Comparison of ENCODE assay signal across 26 cellular contexts in genomic region chr1:248783367-248783766, GRCh38. TPM values are rescaled to one million over a fixed set of nuclear protein-coding genes. Genes with fewer than 3 reads are reported as not detected.
DNase-seq lines count a peak whose midpoint lies in the region; ATAC-seq lines count a peak whose summit lies in the region.
"Had no signal": no experiment of that assay in that cellular context is flagged by ENCODE, and none has a peak within 500 bp of the region (broad histone marks: within the 10 kb centered on the region; RNA-seq: fewer than 3 reads in every experiment).

No MANE protein-coding gene starts in this region.

- H3K27ac Mint-ChIP-seq in activated CD4-positive, alpha-beta T cell treated with anti-CD3 and anti-CD28 coated beads, Interleukin-2, amount 10 ng/mL, durations not matched to agents 24 days and 14 days = no peak overlapping the region
- H3K27ac Mint-ChIP-seq in naive B cell = peak overlapping the region in 4 of 6 donors; percentile 58 to 77 (median 76)
- H3K27ac Mint-ChIP-seq: CD8-positive, alpha-beta T cell; HFFc6 had no signal

- intact Hi-C loops in activated CD4-positive, alpha-beta T cell treated with anti-CD3 and anti-CD28 coated beads, Interleukin-2, amount 10 ng/mL, durations not matched to agents 24 days and 14 days (cut with micrococcal nuclease) = no loop called here

- ATAC-seq in naive B cell (ENCODE audit: low read depth in 2 of 2) = peak in 1 of 2 donors; percentile 30
- ATAC-seq in GM19455 (IDR thresholded peaks at IDR 0.05; ENCODE audit: unreplicated experiment) = no peak
- ATAC-seq: CD8-positive, alpha-beta T cell; GM12878; Panc1 had no signal

- no peak overlapping the region for H3K4me3 Mint-ChIP-seq in activated CD4-positive, alpha-beta T cell treated with anti-CD3 and anti-CD28 coated beads, Interleukin-2, amount 10 ng/mL, durations not matched to agents 24 days and 14 days
- H3K4me3 Mint-ChIP-seq in naive B cell = peak overlapping the region in 1 of 8 donors; percentile 70
- H3K4me3 Mint-ChIP-seq: CD8-positive, alpha-beta T cell; HFFc6 had no signal

- no peaks in the 10 kb centered on the region for H3K27me3 Mint-ChIP-seq in activated CD4-positive, alpha-beta T cell treated with anti-CD3 and anti-CD28 coated beads, Interleukin-2, amount 10 ng/mL, durations not matched to agents 24 days and 14 days
- H3K27me3 Mint-ChIP-seq in naive B cell = peaks cover 0 to 3% (median 0%) of the 10 kb centered on the region in 3 donors

- no peaks in the 10 kb centered on the region for H3K36me3 Mint-ChIP-seq in activated CD4-positive, alpha-beta T cell treated with anti-CD3 and anti-CD28 coated beads, Interleukin-2, amount 10 ng/mL, durations not matched to agents 24 days and 14 days (ENCODE audit: low read depth)
- H3K36me3 Mint-ChIP-seq in naive B cell = no peaks in the 10 kb centered on the region
- H3K36me3 Mint-ChIP-seq: CD8-positive, alpha-beta T cell had no signal

- H3K4me1 Mint-ChIP-seq in activated CD4-positive, alpha-beta T cell treated with anti-CD3 and anti-CD28 coated beads, Interleukin-2, amount 10 ng/mL, durations not matched to agents 24 days and 14 days = no peaks in the 10 kb centered on the region
- H3K4me1 Mint-ChIP-seq in naive B cell = peaks cover 35 to 57% (median 55%) of the 10 kb centered on the region in 3 donors

- peak; percentile 35 for DNase-seq in activated CD4-positive, alpha-beta T cell treated with anti-CD3 and anti-CD28 coated beads, Interleukin-2, amount 10 ng/mL, durations not matched to agents 24 days and 14 days
- DNase-seq in activated CD4-positive, alpha-beta T cell treated with anti-CD3 and anti-CD28 coated beads, Interleukin-2, amount 50 U/mL, for 48 hours = no peak
- DNase-seq in NCI-H69 (lab: John Stamatoyannopoulos, UW) = peak; percentile 32
- no peak for DNase-seq in naive B cell
- no peak for DNase-seq in EL
- DNase-seq in activated CD4-positive, CD25-positive, alpha-beta regulatory T cell treated with anti-CD3 and anti-CD28 coated beads, Interleukin-2, amount 50 U/mL, for 72 hours = no peak
- DNase-seq: C1 segment of cervical spinal cord; Caco-2; CD8-positive, alpha-beta T cell; GDM1; GOT3; HFFc6; KBM-7; MV-4-11; NCI-H1105; NCI-H1436 treated with DMSO at 0.1 percent for 48 hours; NCI-H187 treated with DMSO at 0.1 percent for 48 hours; NCI-H345; NCI-H524 treated with DMSO at 0.1 percent for 48 hours; SHP77 treated with DMSO at 0.1 percent for 48 hours had no signal

- peaks cover 10% of the 10 kb centered on the region for H3K9me3 Mint-ChIP-seq in activated CD4-positive, alpha-beta T cell treated with anti-CD3 and anti-CD28 coated beads, Interleukin-2, amount 10 ng/mL, durations not matched to agents 24 days and 14 days
- H3K9me3 Mint-ChIP-seq in naive B cell = peaks cover 3 to 8% (median 6%) of the 10 kb centered on the region in 7 donors
- H3K9me3 Mint-ChIP-seq: HFFc6 had no signal

RNA-seq across cellular contexts. Expression of gene LYPD8, which starts 27.8 kb away (rescaled TPM):
- not detected in 2 replicates for total RNA-seq in activated CD4-positive, alpha-beta T cell treated with anti-CD3 and anti-CD28 coated beads, Interleukin-2, amount 10 ng/mL, durations not matched to agents 24 days and 14 days
- under 1 TPM in 1 of 6 donors, not detected in 5; 0.39 TPM for polyA plus RNA-seq in naive B cell (ENCODE audit: low read depth in 6 of 6)
- total RNA-seq: Caco-2; CD8-positive, alpha-beta T cell; LHCN-M2; MCF 10A; OCI-LY7 had no signal

RNA-seq across cellular contexts. Expression of gene SH3BP5L, which starts 42.3 kb away (rescaled TPM):
- 27.5 and 28.2 TPM in 2 replicates for total RNA-seq in activated CD4-positive, alpha-beta T cell treated with anti-CD3 and anti-CD28 coated beads, Interleukin-2, amount 10 ng/mL, durations not matched to agents 24 days and 14 days
- polyA plus RNA-seq in naive B cell (ENCODE audit: low read depth in 6 of 6) = 1 to 10 TPM; 1.5 to 5.3 (median 2.8) TPM

RNA-seq across cellular contexts. Expression of gene ZNF672, which starts 54.7 kb away (rescaled TPM):
- total RNA-seq in activated CD4-positive, alpha-beta T cell treated with anti-CD3 and anti-CD28 coated beads, Interleukin-2, amount 10 ng/mL, durations not matched to agents 24 days and 14 days = 44.0 and 48.8 TPM in 2 replicates
- 10 to 100 TPM; 31.7 to 61.5 (median 41.1) TPM for polyA plus RNA-seq in naive B cell (ENCODE audit: low read depth in 6 of 6)

Comparison
In these comparisons a context has a peak if more than half of its experiments do, and no peak if none do; other contexts are left out.
1. DNase-seq: peak in activated CD4-positive, alpha-beta T cell treated with anti-CD3 and anti-CD28 coated beads, Interleukin-2, amount 10 ng/mL, durations not matched to agents 24 days and 14 days (single experiment) and NCI-H69 (single experiment); none in activated CD4-positive, alpha-beta T cell treated with anti-CD3 and anti-CD28 coated beads, Interleukin-2, amount 50 U/mL, for 48 hours (0 of 2), naive B cell (single experiment), EL (single experiment) and activated CD4-positive, CD25-positive, alpha-beta regulatory T cell treated with anti-CD3 and anti-CD28 coated beads, Interleukin-2, amount 50 U/mL, for 72 hours (single experiment).